Comparison of ENCODE assay signal across 22 cellular contexts in genomic region chr15:74619916-74620635, GRCh38. TPM values are rescaled to one million over a fixed set of nuclear protein-coding genes. Genes with fewer than 3 reads are reported as not detected.
A peak's percentile ranks its signal among the peaks of the same experiment; 100 is the strongest.
DNase-seq lines count a peak whose midpoint lies in the region; ATAC-seq, FAIRE-seq and TF ChIP-seq lines count a peak whose summit lies in the region.
"Had no signal": no experiment of that assay in that cellular context is flagged by ENCODE, and none has a peak within 500 bp of the region (broad histone marks: within the 10 kb centered on the region; RNA-seq: fewer than 3 reads in every experiment).

No MANE protein-coding gene starts in this region.

- peak; percentile 43 for FAIRE-seq in bronchial epithelial cell (lab: Jason Lieb, UNC)
- FAIRE-seq: colon had no signal

- H4K20me1 ChIP-seq in osteoblast (ENCODE audit: insufficient read depth, low read length), result peaks cover 78% of the 10 kb centered on the region

- no peaks in the 10 kb centered on the region for H3K27me3 ChIP-seq in bronchial epithelial cell (ENCODE audit: control insufficient read depth, insufficient read depth, low read length)
- H3K27me3 ChIP-seq in osteoblast (ENCODE audit: insufficient read depth, low read length), result no peaks in the 10 kb centered on the region
- H3K27me3 ChIP-seq in upper lobe of right lung, result no peaks in the 10 kb centered on the region
- H3K27me3 ChIP-seq: hepatocyte, transverse colon had no signal

- H3K36me3 ChIP-seq in bronchial epithelial cell (ENCODE audit: control insufficient read depth, insufficient read depth, low read length) (peaks cover 54% of the 10 kb centered on the region), osteoblast (ENCODE audit: insufficient read depth, low read length) (peaks cover 61% of the 10 kb centered on the region), upper lobe of right lung (peaks cover 63% of the 10 kb centered on the region)

- intact Hi-C loops in activated CD4-positive, alpha-beta T cell treated with anti-CD3 and anti-CD28 coated beads for 36 hours (cut with DNase I, micrococcal nuclease), result loop anchor here in 1 of 2 experiments (5.0 to 10.0 kb wide), 3 partner anchors 282 to 1282 kb away; partner anchors contain the start of genes FBXO22, IMP3 and SNX33
- intact Hi-C loops in upper lobe of right lung (cut with DNase I), result no loop called here

- H3K4me1 ChIP-seq in osteoblast (ENCODE audit: insufficient read depth, low read length) (peaks cover 13% of the 10 kb centered on the region), upper lobe of right lung (peaks cover 50% of the 10 kb centered on the region)

- H3K4me2 ChIP-seq in osteoblast (ENCODE audit: insufficient read depth, low read length), result no peak overlapping the region
- H3K4me2 ChIP-seq: hepatocyte had no signal

- H3K27ac ChIP-seq in osteoblast (ENCODE audit: low read depth, low read length) (no peak overlapping the region), upper lobe of right lung (no peak overlapping the region)
- H3K27ac ChIP-seq: hepatocyte, transverse colon had no signal

- no peak overlapping the region for H3K4me3 Mint-ChIP-seq in activated CD4-positive, alpha-beta T cell treated with anti-CD3 and anti-CD28 coated beads for 36 hours
- peak overlapping the region in 1 of 4 donors; percentile 98 for H3K4me3 Mint-ChIP-seq in IgD-negative memory B cell
- H3K4me3 Mint-ChIP-seq: activated CD4-positive, alpha-beta T cell treated with anti-CD3 and anti-CD28 coated beads, Interleukin-2, amount 10 ng/mL, durations not matched to agents 24 days and 14 days; nephron progenitor cell had no signal

- no peak for DNase-seq in activated CD4-positive, alpha-beta T cell treated with anti-CD3 and anti-CD28 coated beads for 36 hours
- DNase-seq in activated CD4-positive, alpha-beta T cell treated with anti-CD3 and anti-CD28 coated beads for 1 hour, result no peak
- no peak for DNase-seq in bronchial epithelial cell (ENCODE audit: low read depth)
- peak; percentile 66 for DNase-seq in osteoblast (ENCODE audit: insufficient read length, low spot score, missing footprints)
- no peak for DNase-seq in upper lobe of right lung
- no peak for DNase-seq in cortex of kidney (lab: John Stamatoyannopoulos, UW)
- DNase-seq: 8988T; activated CD4-positive, alpha-beta T cell treated with anti-CD3 and anti-CD28 coated beads, Interleukin-2, amount 10 ng/mL, durations not matched to agents 24 days and 14 days; CD8-positive, alpha-beta memory T cell; effector memory CD8-positive, alpha-beta T cell; foreskin melanocyte; GDM1; NCI-H146; NCI-H2171 treated with DMSO at 0.1 percent for 48 hours; NCI-H526 treated with DMSO at 0.1 percent for 48 hours; nephron progenitor cell; stimulated activated CD4-positive, alpha-beta T cell treated with anti-CD3 and anti-CD28 coated beads, Interleukin-15, amount 100 ng/mL, for 24 hours; transverse colon had no signal

- no peak overlapping the region for H2AFZ ChIP-seq in osteoblast (ENCODE audit: low read length)
- H2AFZ ChIP-seq: hepatocyte had no signal

- CTCF ChIA-PET in activated CD4-positive, alpha-beta T cell treated with anti-CD3 and anti-CD28 coated beads for 36 hours (lab: Charles Lee), result interaction anchor here (1.7 to 13.6 kb wide), 3 partner anchors 14 to 150 kb away, joined by 4 to 170 read pairs (median 59); no protein-coding TSS in a partner anchor

- no peak for TF ChIP-seq CTCF in bronchial epithelial cell (IDR thresholded peaks at IDR 0.05; ENCODE audit: insufficient read depth, low read length, severe bottlenecking)
- no peak for TF ChIP-seq CTCF in osteoblast (IDR thresholded peaks at IDR 0.05; ENCODE audit: extremely low read depth, low read depth, low read length)
- no peak for TF ChIP-seq CTCF in upper lobe of right lung (IDR thresholded peaks at IDR 0.05)

- POLR2A ChIA-PET in activated CD4-positive, alpha-beta T cell treated with anti-CD3 and anti-CD28 coated beads for 36 hours (lab: Charles Lee), result no interaction called here

- H3K79me2 ChIP-seq in osteoblast (ENCODE audit: insufficient read depth, low read length), result peaks cover 94% of the 10 kb centered on the region

- peaks cover 67% of the 10 kb centered on the region for H3K36me3 Mint-ChIP-seq in activated CD4-positive, alpha-beta T cell treated with anti-CD3 and anti-CD28 coated beads for 36 hours (ENCODE audit: low read depth)
- peaks cover 4% of the 10 kb centered on the region for H3K36me3 Mint-ChIP-seq in IgD-negative memory B cell

- ATAC-seq in activated CD4-positive, alpha-beta T cell treated with anti-CD3 and anti-CD28 coated beads for 36 hours, result no peak
- ATAC-seq in upper lobe of right lung (no peak), HG02759 (IDR thresholded peaks at IDR 0.05; ENCODE audit: unreplicated experiment) (no peak)

- peak overlapping the region; percentile 51 for H3K27ac Mint-ChIP-seq in activated CD4-positive, alpha-beta T cell treated with anti-CD3 and anti-CD28 coated beads for 36 hours
- peak overlapping the region in 2 of 3 donors; percentile 65 to 99 for H3K27ac Mint-ChIP-seq in IgD-negative memory B cell

- H3K4me3 ChIP-seq in bronchial epithelial cell (ENCODE audit: low read depth, low read length), result no peak overlapping the region
- no peak overlapping the region for H3K4me3 ChIP-seq in osteoblast (ENCODE audit: insufficient read depth, low read length)
- no peak overlapping the region for H3K4me3 ChIP-seq in upper lobe of right lung
- H3K4me3 ChIP-seq: hepatocyte, transverse colon had no signal

- peaks cover 46% of the 10 kb centered on the region for H3K4me1 Mint-ChIP-seq in activated CD4-positive, alpha-beta T cell treated with anti-CD3 and anti-CD28 coated beads for 36 hours
- peaks cover 29 to 31% (median 31%) of the 10 kb centered on the region in 3 donors for H3K4me1 Mint-ChIP-seq in IgD-negative memory B cell

- no peaks in the 10 kb centered on the region for H3K27me3 Mint-ChIP-seq in activated CD4-positive, alpha-beta T cell treated with anti-CD3 and anti-CD28 coated beads for 36 hours
- no peaks in the 10 kb centered on the region for H3K27me3 Mint-ChIP-seq in IgD-negative memory B cell
- H3K27me3 Mint-ChIP-seq: activated CD4-positive, alpha-beta T cell treated with anti-CD3 and anti-CD28 coated beads, Interleukin-2, amount 10 ng/mL, durations not matched to agents 24 days and 14 days; effector memory CD8-positive, alpha-beta T cell had no signal

- H3K9me3 Mint-ChIP-seq in activated CD4-positive, alpha-beta T cell treated with anti-CD3 and anti-CD28 coated beads for 36 hours (ENCODE audit: low read depth), result no peaks in the 10 kb centered on the region
- no peaks in the 10 kb centered on the region for H3K9me3 Mint-ChIP-seq in IgD-negative memory B cell
- H3K9me3 Mint-ChIP-seq: activated CD4-positive, alpha-beta T cell treated with anti-CD3 and anti-CD28 coated beads, Interleukin-2, amount 10 ng/mL, durations not matched to agents 24 days and 14 days; CD8-positive, alpha-beta memory T cell; effector memory CD8-positive, alpha-beta T cell; nephron progenitor cell had no signal

- H3K9me3 ChIP-seq in osteoblast (ENCODE audit: low read depth, low read length), result no peaks in the 10 kb centered on the region
- no peaks in the 10 kb centered on the region for H3K9me3 ChIP-seq in upper lobe of right lung
- H3K9me3 ChIP-seq: transverse colon had no signal

RNA-seq across cellular contexts. Expression of gene CLK3, which starts 4.4 kb away (rescaled TPM):
- total RNA-seq in activated CD4-positive, alpha-beta T cell treated with anti-CD3 and anti-CD28 coated beads for 36 hours, result 100 to 1,000 TPM; 130 to 175 TPM
- polyA plus RNA-seq in IgD-negative memory B cell, result 86.2 TPM
- 66.3 and 115 TPM in 2 replicates for total RNA-seq in bronchial epithelial cell
- 42.7 and 47.0 TPM in 2 replicates for total RNA-seq in osteoblast
- 72.9 TPM for total RNA-seq in upper lobe of right lung
